In the genomic region with DNA sequence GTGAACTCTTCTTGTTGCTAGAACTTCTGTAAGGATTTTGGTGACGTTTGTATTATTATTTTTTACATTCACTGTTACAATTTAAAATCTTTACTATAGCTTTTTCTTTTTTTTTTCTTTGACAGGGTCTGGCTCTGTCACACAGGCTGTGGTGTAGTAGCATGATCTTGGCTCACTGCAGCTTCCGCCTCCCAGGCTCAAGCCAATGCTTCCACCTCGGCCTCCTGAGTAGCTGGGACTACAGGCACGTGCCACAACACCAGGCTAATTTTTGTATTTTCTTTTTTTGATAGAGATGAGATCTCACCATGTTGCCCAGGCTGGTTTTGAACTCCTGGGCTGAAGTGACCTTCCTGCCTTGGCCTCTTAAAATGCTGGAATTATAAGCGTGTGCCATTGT, we compare ENCODE assay signal across 24 cellular contexts. TPM values are rescaled to one million over a fixed set of nuclear protein-coding genes. Genes with fewer than 3 reads are reported as not detected.
DNase-seq lines count a peak whose midpoint lies in the region; ATAC-seq and TF ChIP-seq lines count a peak whose summit lies in the region.
"Had no signal": no experiment of that assay in that cellular context is flagged by ENCODE, and none has a peak within 500 bp of the region (broad histone marks: within the 10 kb centered on the region; RNA-seq: fewer than 3 reads in every experiment).

No MANE protein-coding gene starts in this region.

- peaks cover 19% of the 10 kb centered on the region for H3K4me1 ChIP-seq in Caco-2

- CTCF ChIA-PET in Caco-2 (lab: Charles Lee), result no interaction called here

- no peaks in the 10 kb centered on the region for H3K27me3 Mint-ChIP-seq in activated T-cell treated with anti-CD3 and anti-CD28 coated beads, Interleukin-2, amount 50 U/mL, for 72 hours (ENCODE audit: low read depth)
- H3K27me3 Mint-ChIP-seq in Caco-2 (ENCODE audit: insufficient read depth, unreplicated experiment), result no peaks in the 10 kb centered on the region
- H3K27me3 Mint-ChIP-seq in activated naive CD8-positive, alpha-beta T cell treated with anti-CD3 and anti-CD28 coated beads, Interleukin-2, amount 50 U/mL, for 24 hours, result no peaks in the 10 kb centered on the region
- H3K27me3 Mint-ChIP-seq in naive thymus-derived CD8-positive, alpha-beta T cell, result no peaks in the 10 kb centered on the region

- peaks cover 87% of the 10 kb centered on the region for H3K4me1 Mint-ChIP-seq in activated T-cell treated with anti-CD3 and anti-CD28 coated beads, Interleukin-2, amount 50 U/mL, for 72 hours (ENCODE audit: low read depth)
- peaks cover 31% of the 10 kb centered on the region for H3K4me1 Mint-ChIP-seq in Caco-2 (ENCODE audit: low read depth, unreplicated experiment)
- peaks cover 87% of the 10 kb centered on the region for H3K4me1 Mint-ChIP-seq in activated naive CD8-positive, alpha-beta T cell treated with anti-CD3 and anti-CD28 coated beads, Interleukin-2, amount 50 U/mL, for 24 hours
- peaks cover 49 to 88% (median 84%) of the 10 kb centered on the region in 4 donors for H3K4me1 Mint-ChIP-seq in naive thymus-derived CD8-positive, alpha-beta T cell

- no peak for TF ChIP-seq CTCF in Caco-2 (IDR thresholded peaks at IDR 0.05; ENCODE audit: insufficient read depth in 1 of 2, low read depth in 1 of 2, low read length in 1 of 2, severe bottlenecking in 1 of 2, unreplicated experiment in 1 of 2)

- H3K36me3 Mint-ChIP-seq in activated T-cell treated with anti-CD3 and anti-CD28 coated beads, Interleukin-2, amount 50 U/mL, for 72 hours (ENCODE audit: insufficient read depth in 2 of 2), result peaks cover 4 to 19% of the 10 kb centered on the region in 2 donors
- H3K36me3 Mint-ChIP-seq in Caco-2 (ENCODE audit: insufficient read depth, unreplicated experiment), result peaks cover 6% of the 10 kb centered on the region
- H3K36me3 Mint-ChIP-seq in activated naive CD8-positive, alpha-beta T cell treated with anti-CD3 and anti-CD28 coated beads, Interleukin-2, amount 50 U/mL, for 24 hours (ENCODE audit: low read depth), result peaks cover 16% of the 10 kb centered on the region
- peaks cover 0 to 34% (median 15%) of the 10 kb centered on the region in 3 donors for H3K36me3 Mint-ChIP-seq in naive thymus-derived CD8-positive, alpha-beta T cell

- no peak for ATAC-seq in activated T-cell treated with anti-CD3 and anti-CD28 coated beads, Interleukin-2, amount 50 U/mL, for 72 hours (replicated peaks in 1 of 2)
- no peak for ATAC-seq in activated naive CD8-positive, alpha-beta T cell treated with anti-CD3 and anti-CD28 coated beads, Interleukin-2, amount 50 U/mL, for 24 hours
- ATAC-seq in naive thymus-derived CD8-positive, alpha-beta T cell, result no peak
- ATAC-seq: left lobe of liver had no signal

- no peak for DNase-seq in activated T-cell treated with anti-CD3 and anti-CD28 coated beads, Interleukin-2, amount 50 U/mL, for 72 hours
- DNase-seq in activated T-cell treated with anti-CD3 and anti-CD28 coated beads for 4 hours (no peak), Caco-2 (no peak), NCI-H2081 (lab: John Stamatoyannopoulos, UW) (no peak), NCI-H2171 (lab: John Stamatoyannopoulos, UW) (no peak), NCI-H226 (no peak)
- no peak for DNase-seq in activated naive CD8-positive, alpha-beta T cell treated with anti-CD3 and anti-CD28 coated beads, Interleukin-2, amount 50 U/mL, for 24 hours
- DNase-seq in naive thymus-derived CD8-positive, alpha-beta T cell, result no peak
- DNase-seq: ACHN; central memory CD4-positive, alpha-beta T cell; dorsolateral prefrontal cortex; GDM1; H7; head of caudate nucleus; NCI-H1417; NCI-H510A; posterior cingulate gyrus; sigmoid colon; WERI-Rb-1 had no signal

- POLR2A ChIA-PET in Caco-2 (lab: Charles Lee), result no interaction called here
- POLR2A ChIA-PET in naive thymus-derived CD8-positive, alpha-beta T cell (lab: Charles Lee), result interaction anchor here (0.7 to 3.1 kb wide), 6 partner anchors 8 to 32 kb away, joined by 3 to 26 read pairs (median 4); no protein-coding TSS in a partner anchor

- peak overlapping the region; percentile 52 to 69 for H3K4me3 Mint-ChIP-seq in activated T-cell treated with anti-CD3 and anti-CD28 coated beads, Interleukin-2, amount 50 U/mL, for 72 hours
- no peak overlapping the region for H3K4me3 Mint-ChIP-seq in Caco-2 (ENCODE audit: unreplicated experiment)
- H3K4me3 Mint-ChIP-seq in activated naive CD8-positive, alpha-beta T cell treated with anti-CD3 and anti-CD28 coated beads, Interleukin-2, amount 50 U/mL, for 24 hours, result peak overlapping the region; percentile 24
- peak overlapping the region in 9 of 10 donors; percentile 22 to 80 (median 61) for H3K4me3 Mint-ChIP-seq in naive thymus-derived CD8-positive, alpha-beta T cell
- H3K4me3 Mint-ChIP-seq: neural progenitor cell had no signal

- H3K27me3 ChIP-seq in Caco-2 (replicated peaks; ENCODE audit: control insufficient read depth, insufficient read depth, low read length), result no peaks in the 10 kb centered on the region
- H3K27me3 ChIP-seq: ascending aorta; BLaER1 treated with 17β-estradiol and CSF1 and Interleukin-3, amounts not matched to agents 10 nM and 100 nM; dorsolateral prefrontal cortex; neural progenitor cell; sigmoid colon; suprapubic skin had no signal

- H3K9me3 Mint-ChIP-seq in activated T-cell treated with anti-CD3 and anti-CD28 coated beads, Interleukin-2, amount 50 U/mL, for 72 hours, result no peaks in the 10 kb centered on the region
- no peaks in the 10 kb centered on the region for H3K9me3 Mint-ChIP-seq in Caco-2 (ENCODE audit: unreplicated experiment)
- no peaks in the 10 kb centered on the region for H3K9me3 Mint-ChIP-seq in activated naive CD8-positive, alpha-beta T cell treated with anti-CD3 and anti-CD28 coated beads, Interleukin-2, amount 50 U/mL, for 24 hours
- H3K9me3 Mint-ChIP-seq in naive thymus-derived CD8-positive, alpha-beta T cell, result no peaks in the 10 kb centered on the region
- H3K9me3 Mint-ChIP-seq: neural progenitor cell had no signal

- peak overlapping the region; percentile 90 for H3K27ac Mint-ChIP-seq in activated T-cell treated with anti-CD3 and anti-CD28 coated beads, Interleukin-2, amount 50 U/mL, for 72 hours
- H3K27ac Mint-ChIP-seq in Caco-2 (ENCODE audit: unreplicated experiment), result peak overlapping the region; percentile 96
- peak overlapping the region; percentile 66 for H3K27ac Mint-ChIP-seq in activated naive CD8-positive, alpha-beta T cell treated with anti-CD3 and anti-CD28 coated beads, Interleukin-2, amount 50 U/mL, for 24 hours
- H3K27ac Mint-ChIP-seq in naive thymus-derived CD8-positive, alpha-beta T cell, result peak overlapping the region; percentile 61 to 94 (median 90)
- H3K27ac Mint-ChIP-seq: neural progenitor cell had no signal

- H3K4me3 ChIP-seq in Caco-2 (ENCODE audit: low read depth, low read length), result no peak overlapping the region
- H3K4me3 ChIP-seq: BLaER1 treated with 17β-estradiol and CSF1 and Interleukin-3, amounts not matched to agents 10 nM and 100 nM; neural progenitor cell; sigmoid colon; suprapubic skin had no signal

- intact Hi-C loops in Caco-2 (cut with micrococcal nuclease; ENCODE audit: unreplicated experiment), result no loop called here

- no peaks in the 10 kb centered on the region for H3K9me3 ChIP-seq in Caco-2
- H3K9me3 ChIP-seq: ascending aorta; BLaER1 treated with 17β-estradiol and CSF1 and Interleukin-3, amounts not matched to agents 10 nM and 100 nM; sigmoid colon; suprapubic skin had no signal

- no peaks in the 10 kb centered on the region for H3K36me3 ChIP-seq in Caco-2 (ENCODE audit: control insufficient read depth, insufficient read depth, low read length)
- H3K36me3 ChIP-seq: ascending aorta, neural progenitor cell, sigmoid colon, suprapubic skin, WERI-Rb-1 had no signal

- no TSS peak for BruUV-seq in Caco-2 (replicated peaks; lab: Mats Ljungman, UMichigan)

RNA-seq across cellular contexts. Expression of gene HECA, which starts 21.2 kb away (rescaled TPM):
- total RNA-seq in activated T-cell treated with anti-CD3 and anti-CD28 coated beads, Interleukin-2, amount 50 U/mL, for 72 hours, result 10 to 100 TPM; 77.6 to 89.7 TPM
- 4.9 and 5.2 TPM in 2 replicates for total RNA-seq in Caco-2 (2022)
- total RNA-seq in naive thymus-derived CD8-positive, alpha-beta T cell, result 100 to 1,000 TPM; 154 to 159 TPM
- 1 to 10 TPM; 4.6 to 8.5 (median 5.5) TPM for polyA plus RNA-seq in naive thymus-derived CD8-positive, alpha-beta T cell

Comparison
In these comparisons a context has a peak if more than half of its experiments do, and no peak if none do; other contexts are left out.
1. RNA of gene HECA, which starts 21.2 kb away (total RNA-seq): 154 to 159 TPM in naive thymus-derived CD8-positive, alpha-beta T cell and 77.6 to 89.7 TPM in activated T-cell treated with anti-CD3 and anti-CD28 coated beads, Interleukin-2, amount 50 U/mL, for 72 hours; 4.9 to 5.2 TPM in Caco-2; every median in the first group is over 10 times any median in the second.
2. Peak in every context shown above with its lines, with median percentiles within 50 percentile points of each other: H3K27ac Mint-ChIP-seq.